ENCODE assay signal across 14 cellular contexts in genomic region chr18:75216926-75217303, GRCh38. TPM values are rescaled to one million over a fixed set of nuclear protein-coding genes. Genes with fewer than 3 reads are reported as not detected.
A peak's percentile ranks its signal among the peaks of the same experiment; 100 is the strongest.
DNase-seq lines count a peak whose midpoint lies in the region; ATAC-seq and TF ChIP-seq lines count a peak whose summit lies in the region.
"Had no signal": no experiment of that assay in that cellular context is flagged by ENCODE, and none has a peak within 500 bp of the region (broad histone marks: within the 10 kb centered on the region; RNA-seq: fewer than 3 reads in every experiment).

No MANE protein-coding gene starts in this region.

- CTCF ChIA-PET in IMR-90 (lab: Yijun Ruan, JAX), result no interaction called here

- POLR2A ChIA-PET in IMR-90 (lab: Charles Lee; ENCODE audit: unreplicated experiment), result no interaction called here

- intact Hi-C loops in IMR-90 (cut with micrococcal nuclease), result no loop called here

- TF ChIP-seq CTCF in IMR-90 (conservative IDR thresholded peaks at IDR 0.05; ENCODE audit: low read depth, low read length) (no peak), nephron progenitor cell (IDR thresholded peaks at IDR 0.05) (no peak)

- H3K4ac ChIP-seq in IMR-90 (ENCODE audit: low read depth, low read length), result peak overlapping the region; percentile 25; the same call in 1 of the 2 replicates

- no peak for DNase-seq in IMR-90
- DNase-seq in nephron progenitor cell, result no peak
- no peak for DNase-seq in NAMALWA (ENCODE audit: low spot score)
- DNase-seq in NCI-H2029 treated with DMSO at 0.1 percent for 48 hours (lab: John Stamatoyannopoulos, UW), result no peak
- no peak for DNase-seq in NCI-H510A treated with DMSO at 0.1 percent for 48 hours (lab: John Stamatoyannopoulos, UW)
- DNase-seq: activated gamma-delta T cell, COR-L47, head of caudate nucleus, NCI-H510A, SHP77 treated with DMSO at 0.1 percent for 48 hours, WERI-Rb-1 had no signal

- no peak overlapping the region for H2BK15ac ChIP-seq in IMR-90 (ENCODE audit: low read depth, low read length)

- no peak overlapping the region for H2BK20ac ChIP-seq in IMR-90 (ENCODE audit: low read depth, low read length)

- H3K4me3 Mint-ChIP-seq in nephron progenitor cell, result peak overlapping the region; percentile 89

- TF ChIP-seq RAD21 in IMR-90 (IDR thresholded peaks at IDR 0.05; ENCODE audit: low read length), result no peak

- no peaks in the 10 kb centered on the region for H3K9me3 Mint-ChIP-seq in nephron progenitor cell

- peak overlapping the region; percentile 9 to 71 (median 51); a peak in 17 of 22 replicates for H3K4me2 ChIP-seq in BLaER1 treated with 17β-estradiol and CSF1 and Interleukin-3, amounts not matched to agents 10 nM and 100 nM
- peak overlapping the region; percentile 64; the same call in 1 of the 2 replicates for H3K4me2 ChIP-seq in IMR-90 (ENCODE audit: low read depth, low read length)

- no peak overlapping the region for H3K56ac ChIP-seq in IMR-90 (ENCODE audit: extremely low read depth, insufficient read depth, low read length)

- no peak overlapping the region for H2BK120ac ChIP-seq in IMR-90 (ENCODE audit: low read depth, low read length)

- no peak overlapping the region for H4K91ac ChIP-seq in IMR-90 (ENCODE audit: insufficient read depth, low read depth, low read length)

- H3K9ac ChIP-seq in BLaER1 treated with 17β-estradiol and CSF1 and Interleukin-3, amounts not matched to agents 10 nM and 100 nM, result no peak overlapping the region
- no peak overlapping the region for H3K9ac ChIP-seq in IMR-90 (ENCODE audit: low read depth, low read length)

- no peak overlapping the region for H3K4me3 ChIP-seq in BLaER1 treated with 17β-estradiol and CSF1 and Interleukin-3, amounts not matched to agents 10 nM and 100 nM
- no peak overlapping the region for H3K4me3 ChIP-seq in IMR-90 (ENCODE audit: insufficient read depth, low read depth, low read length)
- H3K4me3 ChIP-seq in esophagus (ENCODE audit: low read depth in 1 of 2, low read length in 2 of 2), result no peak overlapping the region

- no peak overlapping the region for H2BK5ac ChIP-seq in IMR-90 (ENCODE audit: low read depth, low read length, poor library complexity, severe bottlenecking)

- H3K27me3 Mint-ChIP-seq in nephron progenitor cell (ENCODE audit: low read depth, poor library complexity), result peaks cover 4% of the 10 kb centered on the region

- BruUV-seq in IMR-90 (replicated peaks; lab: Mats Ljungman, UMichigan), result no TSS peak

- 0 out of 2 replicates have a peak overlapping the region, but pooled peaks have one; percentile 31 for H3K23ac ChIP-seq in IMR-90 (ENCODE audit: low read depth, low read length)

- peaks cover 23 to 55% of the 10 kb centered on the region in 2 experiments for H3K79me1 ChIP-seq in IMR-90 (ENCODE audit: low read depth in 1 of 2, low read length in 2 of 2)

- no peak overlapping the region for H2AK5ac ChIP-seq in IMR-90 (ENCODE audit: low read depth, low read length)

- peak overlapping the region; percentile 56 for H4K5ac ChIP-seq in IMR-90 (ENCODE audit: low read depth, low read length)

- H4K8ac ChIP-seq in IMR-90 (ENCODE audit: low read depth in 2 of 2, low read length in 2 of 2), result no peak overlapping the region; a peak in 1 of 4 replicates

- ATAC-seq in IMR-90 (ENCODE audit: low read depth) (no peak), HG03025 (IDR thresholded peaks at IDR 0.05; ENCODE audit: low FRiP score, unreplicated experiment) (no peak)

- peak overlapping the region in 1 of 11 experiments; percentile 20; a peak in 2 of 22 replicates for H3K27ac ChIP-seq in BLaER1 treated with 17β-estradiol and CSF1 and Interleukin-3, amounts not matched to agents 10 nM and 100 nM
- H3K27ac ChIP-seq in IMR-90 (ENCODE audit: insufficient read depth, low read length) (no peak overlapping the region), esophagus (ENCODE audit: low read depth in 2 of 2, low read length in 1 of 2) (peak overlapping the region; percentile 35 to 78)
- H3K27ac ChIP-seq: WERI-Rb-1 had no signal

- H3K4me1 Mint-ChIP-seq in nephron progenitor cell, result peaks cover 97% of the 10 kb centered on the region

- no peaks in the 10 kb centered on the region for H3K27me3 ChIP-seq in BLaER1 treated with 17β-estradiol and CSF1 and Interleukin-3, amounts not matched to agents 10 nM and 100 nM
- no peaks in the 10 kb centered on the region for H3K27me3 ChIP-seq in IMR-90 (ENCODE audit: control insufficient read depth, insufficient read depth, low read length)
- no peaks in the 10 kb centered on the region for H3K27me3 ChIP-seq in esophagus (ENCODE audit: control insufficient read depth in 1 of 2, insufficient read depth in 2 of 2, low read length in 2 of 2)

- peaks cover 4% of the 10 kb centered on the region; the same call in 1 of the 2 replicates for H3K9me1 ChIP-seq in IMR-90 (ENCODE audit: insufficient read depth, low read length)

- H3K14ac ChIP-seq in IMR-90 (replicated peaks; ENCODE audit: low read depth, low read length), result no peak overlapping the region

- in situ Hi-C loops in IMR-90 (cut with MboI; ENCODE audit: low sequenced_read_pairs), result loop anchor here (25.0 kb wide), 1 partner anchor 1145 kb away; no protein-coding TSS in a partner anchor

- peaks cover 13% of the 10 kb centered on the region for H3K36me3 Mint-ChIP-seq in nephron progenitor cell (ENCODE audit: low read depth)

- peaks cover 4 to 76% (median 41%) of the 10 kb centered on the region in 11 experiments; a peak in 15 of 22 replicates for H4K20me1 ChIP-seq in BLaER1 treated with 17β-estradiol and CSF1 and Interleukin-3, amounts not matched to agents 10 nM and 100 nM
- H4K20me1 ChIP-seq in IMR-90 (ENCODE audit: insufficient read depth, low read length), result peaks cover 4% of the 10 kb centered on the region; the same call in 1 of the 2 replicates

- peaks cover 28 to 52% (median 42%) of the 10 kb centered on the region in 10 experiments for H3K4me1 ChIP-seq in BLaER1 treated with 17β-estradiol and CSF1 and Interleukin-3, amounts not matched to agents 10 nM and 100 nM
- peaks cover 9% of the 10 kb centered on the region for H3K4me1 ChIP-seq in IMR-90 (ENCODE audit: control insufficient read depth, insufficient read depth, low read length)
- peaks cover 5 to 7% of the 10 kb centered on the region in 2 donors for H3K4me1 ChIP-seq in esophagus (ENCODE audit: control insufficient read depth in 2 of 2, insufficient read depth in 2 of 2, low read length in 1 of 2)

- H3K18ac ChIP-seq in IMR-90 (ENCODE audit: low read depth, low read length), result no peak overlapping the region

- H3K36me3 ChIP-seq in BLaER1 treated with 17β-estradiol and CSF1 and Interleukin-3, amounts not matched to agents 10 nM and 100 nM, result peaks cover 0 to 6% (median 0%) of the 10 kb centered on the region in 11 experiments; a peak in 1 of 22 replicates
- H3K36me3 ChIP-seq in IMR-90 (ENCODE audit: control insufficient read depth, insufficient read depth, low read length) (no peaks in the 10 kb centered on the region), esophagus (ENCODE audit: control insufficient read depth in 2 of 2, insufficient read depth in 2 of 2, low read length in 1 of 2) (no peaks in the 10 kb centered on the region)
- H3K36me3 ChIP-seq: WERI-Rb-1 had no signal

- no peak overlapping the region for H2AK9ac ChIP-seq in IMR-90 (replicated peaks; ENCODE audit: low read depth, low read length, poor library complexity)

- H3K9me3 ChIP-seq in BLaER1 treated with 17β-estradiol and CSF1 and Interleukin-3, amounts not matched to agents 10 nM and 100 nM (replicated peaks in 1 of 11), result no peaks in the 10 kb centered on the region
- no peaks in the 10 kb centered on the region for H3K9me3 ChIP-seq in IMR-90 (ENCODE audit: control insufficient read depth, insufficient read depth, low read length)
- no peaks in the 10 kb centered on the region for H3K9me3 ChIP-seq in esophagus (ENCODE audit: control insufficient read depth in 2 of 2, insufficient read depth in 1 of 2, low read depth in 1 of 2, low read length in 1 of 2)

- TF ChIP-seq POLR2A in IMR-90 (IDR thresholded peaks at IDR 0.05; ENCODE audit: low read depth, low read length), result no peak

- H3K27ac Mint-ChIP-seq in nephron progenitor cell, result peak overlapping the region; percentile 93

- H2AFZ ChIP-seq in IMR-90 (replicated peaks; ENCODE audit: low read length, poor library complexity), result no peak overlapping the region

- dilution Hi-C loops in IMR-90 (cut with HindIII; ENCODE audit: low sequenced_read_pairs, unreplicated experiment), result no loop called here

- WGBS in IMR-90 (ENCODE audit: extremely low coverage in 2 of 2, insufficient read length in 1 of 2), 2 experiments, result 96% methylated on average over 4 of the region's 6 CpGs; no CpG with 5 or more reads in 1 of the 2 experiments
- 80% methylated on average over 6 of the region's 6 CpGs for WGBS in esophagus, 2 donors

TF ChIP-seq in IMR-90, 13 proteins besides CTCF, POLR2A, EP300 and RAD21:
- no peak for TF ChIP-seq MAFK (IDR thresholded peaks at IDR 0.05; ENCODE audit: low read depth, low read length)
- no peak for TF ChIP-seq FOS (IDR thresholded peaks at IDR 0.05; ENCODE audit: low read depth, low read length)
- TF ChIP-seq MAZ (IDR thresholded peaks at IDR 0.05; ENCODE audit: borderline replicate concordance, low read depth, low read length), result no peak
- TF ChIP-seq BHLHE40 (IDR thresholded peaks at IDR 0.05; ENCODE audit: low read depth, low read length), result no peak
- TF ChIP-seq RFX5 (IDR thresholded peaks at IDR 0.05; ENCODE audit: low read depth, low read length), result no peak

RNA-seq across cellular contexts. Expression of gene TSHZ1, which starts 6.3 kb away (rescaled TPM):
- 9.2 and 10.0 TPM in 2 replicates for total RNA-seq in IMR-90 (2012; rRNA removed)
- polyA plus RNA-seq in IMR-90 (2012; rRNA removed) (6.4 and 7.1 TPM in 2 replicates), esophagus (1 to 10 TPM; 4.7 to 6.7 TPM)
- polyA plus RNA-seq in IMR-90 (2012; cell fraction: cytosol; rRNA removed), result 2.8 and 4.6 TPM in 2 replicates
- polyA plus RNA-seq in IMR-90 (2012; cell fraction: nucleus; rRNA removed; ENCODE audit: low replicate concordance), result 4.5 and 4.9 TPM in 2 replicates

RNA-seq across cellular contexts. Expression of gene PTGR3, which starts 8.0 kb away (rescaled TPM):
- 16.1 and 16.9 TPM in 2 replicates for total RNA-seq in IMR-90 (2012; rRNA removed)
- 24.6 and 26.4 TPM in 2 replicates for polyA plus RNA-seq in IMR-90 (2012; rRNA removed)
- polyA plus RNA-seq in IMR-90 (2012; cell fraction: cytosol; rRNA removed), result 8.9 and 21.0 TPM in 2 replicates
- 22.4 and 44.0 TPM in 2 replicates for polyA plus RNA-seq in IMR-90 (2012; cell fraction: nucleus; rRNA removed; ENCODE audit: low replicate concordance)
- polyA plus RNA-seq in esophagus, result 10 to 100 TPM; 10.8 to 14.4 TPM
